In genomic region chr19:14419038-14419813, GRCh38 we compare ENCODE assay signal across 8 cellular contexts. TPM values are rescaled to one million over a fixed set of nuclear protein-coding genes. Genes with fewer than 3 reads are reported as not detected.
DNase-seq lines count a peak whose midpoint lies in the region; ATAC-seq and TF ChIP-seq lines count a peak whose summit lies in the region.

DDX39A (minus strand) TSS chr19:14419341; CDS start chr19:14413220, 6,121 bp downstream.

- H3K79me2 ChIP-seq in ACC112 (ENCODE audit: control insufficient read depth, insufficient read depth, low read length, unreplicated experiment), result peaks cover 48% of the 10 kb centered on the region

- no peak within 1 kb of the TSS for H2AFZ ChIP-seq in ACC112 (ENCODE audit: low read length, unreplicated experiment)

- peak within 1 kb of the TSS; percentile 82; the same call in 1 of the 2 replicates for H3K9ac ChIP-seq in iPS-20b (ENCODE audit: low read depth, low read length)

- H3K4me1 ChIP-seq in ACC112 (ENCODE audit: control insufficient read depth, insufficient read depth, low read length, unreplicated experiment) (peaks cover 16% of the 10 kb centered on the region), breast epithelium (no peaks in the 10 kb centered on the region), iPS-20b (ENCODE audit: insufficient read depth, low read length) (peaks cover 7% of the 10 kb centered on the region; the same call in 1 of the 2 replicates)

- H3K9me3 ChIP-seq in breast epithelium (no peaks in the 10 kb centered on the region), iPS-20b (ENCODE audit: insufficient read depth, low read depth, low read length) (no peaks in the 10 kb centered on the region)

- ATAC-seq in GM18870 (IDR thresholded peaks at IDR 0.05; ENCODE audit: unreplicated experiment) (peak; percentile 86), HG03135 (IDR thresholded peaks at IDR 0.05; ENCODE audit: unreplicated experiment) (peak; percentile 81)

- TF ChIP-seq POLR2A in breast epithelium (IDR thresholded peaks at IDR 0.05), result peak; percentile 51

- no peaks in the 10 kb centered on the region for H3K27me3 ChIP-seq in ACC112 (ENCODE audit: insufficient read depth, low read length)
- H3K27me3 ChIP-seq in breast epithelium, result no peaks in the 10 kb centered on the region
- H3K27me3 ChIP-seq in iPS-20b (ENCODE audit: insufficient read depth, low read length), result no peaks in the 10 kb centered on the region

- H3K27ac ChIP-seq in ACC112 (ENCODE audit: low read depth, low read length) (peak within 1 kb of the TSS; percentile 96), VCaP (peak within 1 kb of the TSS; percentile 80), breast epithelium (peak within 1 kb of the TSS; percentile 93), iPS-20b (ENCODE audit: low read length) (peak within 1 kb of the TSS; percentile 70), skin epidermis (peak within 1 kb of the TSS; percentile 79 to 94 (median 89))

- intact Hi-C loops in breast epithelium (cut with DNase I; ENCODE audit: low total_unique reads), result no loop called here

- H3K4me3 ChIP-seq in ACC112 (ENCODE audit: low read depth, low read length) (peak within 1 kb of the TSS; percentile 99), breast epithelium (peak within 1 kb of the TSS; percentile 83 to 90 (median 90)), iPS-20b (ENCODE audit: low read length) (peak within 1 kb of the TSS; percentile 95), skin epidermis (peak within 1 kb of the TSS; percentile 60 to 96 (median 87))

- H3K36me3 ChIP-seq in ACC112 (ENCODE audit: insufficient read depth, low read length), result no peaks in the 10 kb centered on the region
- no peaks in the 10 kb centered on the region for H3K36me3 ChIP-seq in breast epithelium
- H3K36me3 ChIP-seq in iPS-20b (ENCODE audit: insufficient read depth, low read depth, low read length), result peaks cover 15% of the 10 kb centered on the region

- DNase-seq in NCI-H2196 treated with DMSO at 0.1 percent for 48 hours (lab: John Stamatoyannopoulos, UW; ENCODE audit: unreplicated experiment) (peak; percentile 99), breast epithelium (ENCODE audit: low spot score in 2 of 2) (peak; percentile 98 to 99)

- TF ChIP-seq CTCF in VCaP (conservative IDR thresholded peaks at IDR 0.05) (no peak), breast epithelium (IDR thresholded peaks at IDR 0.05) (no peak)

RNA-seq across cellular contexts. Expression of gene DDX39A, which starts in this region (rescaled TPM):
- 10 to 100 TPM; 65.9 to 79.0 (median 75.5) TPM for total RNA-seq in breast epithelium

Comparison
In these comparisons a context has a peak if more than half of its experiments do, and no peak if none do; other contexts are left out.
1. Peak in every context shown above with its lines: DNase-seq, ATAC-seq, H3K4me3 ChIP-seq and H3K27ac ChIP-seq.